ENCODE assay signal across 8 cellular contexts in genomic region chr17:82287849-82288601, GRCh38. TPM values are rescaled to one million over a fixed set of nuclear protein-coding genes. Genes with fewer than 3 reads are reported as not detected.
DNase-seq lines count a peak whose midpoint lies in the region; ATAC-seq, FAIRE-seq and TF ChIP-seq lines count a peak whose summit lies in the region.

No MANE protein-coding gene starts in this region.

- H3K4me1 Mint-ChIP-seq in activated CD4-positive, alpha-beta memory T cell treated with anti-CD3 and anti-CD28 coated beads, Interleukin-2, amount 10 ng/mL, durations not matched to agents 7 days and 5 days: peaks cover 26% of the 10 kb centered on the region

- H3K4me3 Mint-ChIP-seq in activated CD4-positive, alpha-beta memory T cell treated with anti-CD3 and anti-CD28 coated beads, Interleukin-2, amount 10 ng/mL, durations not matched to agents 7 days and 5 days: no peak overlapping the region

- intact Hi-C loops in pancreas (cut with DNase I): no loop called here

- no peak for FAIRE-seq in pancreas (lab: Jason Lieb, UNC)

- H3K27ac ChIP-seq in duodenal mucosa (ENCODE audit: low read depth, low read length): peak overlapping the region; percentile 80
- peak overlapping the region; percentile 39 to 88 (median 83) for H3K27ac ChIP-seq in pancreas

- no peaks in the 10 kb centered on the region for H3K9me3 Mint-ChIP-seq in activated CD4-positive, alpha-beta memory T cell treated with anti-CD3 and anti-CD28 coated beads, Interleukin-2, amount 10 ng/mL, durations not matched to agents 7 days and 5 days

- WGBS in pancreas, 2 donors: 11% methylated on average over 17 of the region's 17 CpGs

- no peak for TF ChIP-seq CTCF in pancreas (IDR thresholded peaks at IDR 0.05)

- H3K36me3 ChIP-seq in duodenal mucosa (ENCODE audit: control insufficient read depth in 1 of 2, insufficient read depth in 2 of 2, low read length in 2 of 2): no peaks in the 10 kb centered on the region
- H3K36me3 ChIP-seq in pancreas: no peaks in the 10 kb centered on the region

- ATAC-seq in pancreas: peak; percentile 77 to 83 (median 78)
- no peak for ATAC-seq in HG03457 (IDR thresholded peaks at IDR 0.05; ENCODE audit: unreplicated experiment)
- no peak for ATAC-seq in HG02610 (IDR thresholded peaks at IDR 0.05; ENCODE audit: unreplicated experiment)
- no peak for ATAC-seq in GM21723 (IDR thresholded peaks at IDR 0.05; ENCODE audit: unreplicated experiment)

- H3K27me3 ChIP-seq in duodenal mucosa (ENCODE audit: control insufficient read depth in 1 of 2, insufficient read depth in 2 of 2, low read length in 2 of 2) (no peaks in the 10 kb centered on the region), pancreas (no peaks in the 10 kb centered on the region)

- H3K9me3 ChIP-seq in duodenal mucosa (ENCODE audit: control insufficient read depth in 1 of 2, low read length in 2 of 2) (no peaks in the 10 kb centered on the region), pancreas (no peaks in the 10 kb centered on the region)

- peak overlapping the region; percentile 33 to 48 for H3K9ac ChIP-seq in duodenal mucosa (ENCODE audit: low read depth in 1 of 2, low read length in 2 of 2)

- DNase-seq in DMS53 treated with DMSO at 0.1 percent for 48 hours (lab: John Stamatoyannopoulos, UW; ENCODE audit: unreplicated experiment) (peak; percentile 31), NCI-H2196 (lab: John Stamatoyannopoulos, UW; ENCODE audit: unreplicated experiment) (peak; percentile 95), pancreas (peak; percentile 84 to 97 (median 94))
- no peak for DNase-seq in activated CD4-positive, alpha-beta memory T cell treated with anti-CD3 and anti-CD28 coated beads, Interleukin-2, amount 10 ng/mL, durations not matched to agents 7 days and 5 days

- peaks cover 3% of the 10 kb centered on the region for H3K27me3 Mint-ChIP-seq in activated CD4-positive, alpha-beta memory T cell treated with anti-CD3 and anti-CD28 coated beads, Interleukin-2, amount 10 ng/mL, durations not matched to agents 7 days and 5 days

- CTCF ChIA-PET in activated CD4-positive, alpha-beta memory T cell treated with anti-CD3 and anti-CD28 coated beads, Interleukin-2, amount 10 ng/mL, durations not matched to agents 7 days and 5 days (lab: Charles Lee): no interaction called here

- no peak overlapping the region for H3K27ac Mint-ChIP-seq in activated CD4-positive, alpha-beta memory T cell treated with anti-CD3 and anti-CD28 coated beads, Interleukin-2, amount 10 ng/mL, durations not matched to agents 7 days and 5 days

- H3K4me1 ChIP-seq in duodenal mucosa (ENCODE audit: control insufficient read depth in 1 of 2, insufficient read depth in 2 of 2, low read length in 2 of 2): peaks cover 33 to 39% of the 10 kb centered on the region in 2 donors
- peaks cover 9 to 18% (median 18%) of the 10 kb centered on the region in 3 donors for H3K4me1 ChIP-seq in pancreas

- no peaks in the 10 kb centered on the region for H3K36me3 Mint-ChIP-seq in activated CD4-positive, alpha-beta memory T cell treated with anti-CD3 and anti-CD28 coated beads, Interleukin-2, amount 10 ng/mL, durations not matched to agents 7 days and 5 days (ENCODE audit: low read depth)

- POLR2A ChIA-PET in activated CD4-positive, alpha-beta memory T cell treated with anti-CD3 and anti-CD28 coated beads, Interleukin-2, amount 10 ng/mL, durations not matched to agents 7 days and 5 days (lab: Charles Lee): interaction anchor here (1.3 kb wide), 1 partner anchor 59 kb away, joined by 3 read pairs; the partner anchor contains the start of gene SLC16A3

- peak overlapping the region in 1 of 2 donors; percentile 16 for H3K4me3 ChIP-seq in duodenal mucosa (ENCODE audit: low read depth in 1 of 2, low read length in 2 of 2)
- H3K4me3 ChIP-seq in pancreas: no peak overlapping the region

RNA-seq across cellular contexts. Expression of gene CSNK1D, which starts 14.5 kb away (rescaled TPM):
- total RNA-seq in pancreas: 10 to 100 TPM; 47.1 to 81.6 (median 62.5) TPM
- polyA plus RNA-seq in pancreas: 100 to 1,000 TPM; 101 to 107 TPM
- total RNA-seq in activated CD4-positive, alpha-beta memory T cell treated with anti-CD3 and anti-CD28 coated beads, Interleukin-2, amount 10 ng/mL, durations not matched to agents 7 days and 5 days: 100 to 1,000 TPM; 116 TPM

RNA-seq across cellular contexts. Expression of gene CD7, which starts 29.4 kb away (rescaled TPM):
- total RNA-seq in pancreas: 1 to 10 TPM in 2 of 6 donors, under 1 TPM in 4; 0.28 to 1.3 (median 0.98) TPM
- 1 to 10 TPM in 1 of 2 donors, under 1 TPM in 1; 0.70 to 1.0 TPM for polyA plus RNA-seq in pancreas
- 100 to 1,000 TPM; 138 to 140 TPM for total RNA-seq in activated CD4-positive, alpha-beta memory T cell treated with anti-CD3 and anti-CD28 coated beads, Interleukin-2, amount 10 ng/mL, durations not matched to agents 7 days and 5 days

RNA-seq across cellular contexts. Expression of gene SECTM1, which starts 45.5 kb away (rescaled TPM):
- total RNA-seq in pancreas: 1 to 10 TPM in 5 of 6 donors, under 1 TPM in 1; 0.74 to 7.4 (median 1.4) TPM
- 1 to 10 TPM; 1.5 to 3.3 TPM for polyA plus RNA-seq in pancreas
- 10 to 100 TPM; 18.3 to 18.5 TPM for total RNA-seq in activated CD4-positive, alpha-beta memory T cell treated with anti-CD3 and anti-CD28 coated beads, Interleukin-2, amount 10 ng/mL, durations not matched to agents 7 days and 5 days

RNA-seq across cellular contexts. Expression of gene SLC16A3, which starts 59.2 kb away (rescaled TPM):
- 10 to 100 TPM in 2 of 6 donors, 1 to 10 TPM in 4; 1.2 to 22.8 (median 4.2) TPM for total RNA-seq in pancreas
- polyA plus RNA-seq in pancreas: 1 to 10 TPM; 3.5 TPM
- total RNA-seq in activated CD4-positive, alpha-beta memory T cell treated with anti-CD3 and anti-CD28 coated beads, Interleukin-2, amount 10 ng/mL, durations not matched to agents 7 days and 5 days: 100 to 1,000 TPM; 206 to 210 TPM

Comparison
In these comparisons a context has a peak if more than half of its experiments do, and no peak if none do; other contexts are left out.
1. ATAC-seq: peak in pancreas (4 of 4); none in HG03457 (single experiment), HG02610 (single experiment) and GM21723 (single experiment).
2. RNA of gene CD7, which starts 29.4 kb away (total RNA-seq): 138 to 140 TPM in activated CD4-positive, alpha-beta memory T cell treated with anti-CD3 and anti-CD28 coated beads, Interleukin-2, amount 10 ng/mL, durations not matched to agents 7 days and 5 days; 0.28 to 1.3 TPM in pancreas; every median in the first group is over 10 times any median in the second.